In genomic region chr17:71995570-71995969, GRCh38 we compare ENCODE assay signal across 1 cellular context.
TF ChIP-seq lines count a peak whose summit lies in the region.

No MANE protein-coding gene starts in this region.

TF ChIP-seq in WTC11, 78 proteins besides CTCF, POLR2A, EP300 and RAD21 (continued from another document):
- TF ChIP-seq PRDM15 (CRISPR knock-in tag; IDR thresholded peaks at IDR 0.05): no peak
- TF ChIP-seq ZBTB21 (CRISPR knock-in tag; IDR thresholded peaks at IDR 0.05; ENCODE audit: borderline replicate concordance): no peak
- TF ChIP-seq SOX15 (CRISPR knock-in tag; IDR thresholded peaks at IDR 0.05): no peak
- no peak for TF ChIP-seq ELF4 (CRISPR knock-in tag; IDR thresholded peaks at IDR 0.05; ENCODE audit: low read depth)
- no peak for TF ChIP-seq JUN (CRISPR knock-in tag; IDR thresholded peaks at IDR 0.05)
- TF ChIP-seq ETV6 (CRISPR knock-in tag; IDR thresholded peaks at IDR 0.05): no peak
- no peak for TF ChIP-seq NR1H2 (CRISPR knock-in tag; IDR thresholded peaks at IDR 0.05)
